ENCODE assay signal across 18 cellular contexts in genomic region chr4:122205687-122206086, GRCh38. TPM values are rescaled to one million over a fixed set of nuclear protein-coding genes. Genes with fewer than 3 reads are reported as not detected.
DNase-seq lines count a peak whose midpoint lies in the region; ATAC-seq, FAIRE-seq and TF ChIP-seq lines count a peak whose summit lies in the region.
"Had no signal": no experiment of that assay in that cellular context is flagged by ENCODE, and none has a peak within 500 bp of the region (broad histone marks: within the 10 kb centered on the region; RNA-seq: fewer than 3 reads in every experiment).

No MANE protein-coding gene starts in this region.

- intact Hi-C loops in GM12878 (cut with micrococcal nuclease; ENCODE audit: unreplicated experiment): no loop called here
- intact Hi-C loops in left ventricle myocardium superior (cut with micrococcal nuclease): no loop called here

- POLR2A ChIA-PET in GM12878 (lab: Charles Lee): no interaction called here

- no TSS peak for BruUV-seq in GM12878 (replicated peaks; lab: Mats Ljungman, UMichigan)

- TF ChIP-seq EP300 in GM12878 (IDR thresholded peaks at IDR 0.05; ENCODE audit: borderline replicate concordance in 1 of 2, control insufficient read depth in 1 of 2, low read depth in 2 of 2, low read length in 2 of 2) (no peak), neural cell (conservative IDR thresholded peaks at IDR 0.05; ENCODE audit: poor library complexity, severe bottlenecking) (no peak)

- H3K27me3 ChIP-seq in GM12878 (replicated peaks in 1 of 2; ENCODE audit: control insufficient read depth in 2 of 2, insufficient read depth in 2 of 2, low read length in 1 of 2) (no peaks in the 10 kb centered on the region), neural cell (ENCODE audit: insufficient read depth, low read depth, low read length) (no peaks in the 10 kb centered on the region), MG63 (no peaks in the 10 kb centered on the region)
- H3K27me3 ChIP-seq: transverse colon had no signal

- ATAC-seq in GM12878 (peak; percentile 43; the same call in 1 of the 3 replicates), left ventricle myocardium superior (no peak)
- ATAC-seq: esophagus mucosa; stimulated activated naive CD8-positive, alpha-beta T cell treated with anti-CD3 and anti-CD28 coated beads, Interleukin-15, Interleukin-2, amounts not matched to agents 100 U/mL and 50 U/mL, for 24 hours had no signal

- no peaks in the 10 kb centered on the region for H3K79me2 ChIP-seq in GM12878 (ENCODE audit: control insufficient read depth, insufficient read depth, low read length)
- no peaks in the 10 kb centered on the region for H3K79me2 ChIP-seq in neural cell (replicated peaks; ENCODE audit: insufficient read depth, low read length)

- H4K20me1 ChIP-seq in GM12878 (ENCODE audit: control insufficient read depth, insufficient read depth): no peaks in the 10 kb centered on the region
- no peaks in the 10 kb centered on the region for H4K20me1 ChIP-seq in neural cell (ENCODE audit: insufficient read depth)

- RAD21 ChIA-PET in GM12878 (lab: Charles Lee; ENCODE audit: unreplicated experiment): no interaction called here

- no peak for FAIRE-seq in GM12878 (lab: Jason Lieb, UNC)
- FAIRE-seq: RCC 7860 had no signal

- DNase-seq in NCI-H82 (lab: John Stamatoyannopoulos, UW) (peak; percentile 2), NCI-H82 treated with DMSO at 0.1 percent for 48 hours (lab: John Stamatoyannopoulos, UW; ENCODE audit: unreplicated experiment) (no peak), NAMALWA (ENCODE audit: low spot score) (peak; percentile 7), GM12878 (ENCODE audit: low read depth, low spot score) (no peak), left ventricle myocardium superior (no peak), MG63 (no peak)
- no peak for DNase-seq in activated CD4-positive, alpha-beta T cell treated with anti-CD3 and anti-CD28 coated beads for 4 hours
- DNase-seq: NCI-H1694; NCI-H446; occipital lobe; retina; stimulated activated naive CD8-positive, alpha-beta T cell treated with anti-CD3 and anti-CD28 coated beads, Interleukin-15, Interleukin-2, amounts not matched to agents 100 U/mL and 50 U/mL, for 24 hours; T1000; transverse colon had no signal

- no peak for TF ChIP-seq POLR2A in GM12878 (IDR thresholded peaks at IDR 0.05; ENCODE audit: low read depth, low read length)

- SMC1A ChIA-PET in GM12878 (lab: Charles Lee; ENCODE audit: uncharacterized antibody, unreplicated experiment): no interaction called here

- CTCF ChIA-PET in GM12878 (lab: Yijun Ruan, JAX): no interaction called here

- H2AFZ ChIP-seq in GM12878 (ENCODE audit: control insufficient read depth, low read depth, low read length) (no peak overlapping the region), neural cell (ENCODE audit: low read depth, low read length) (no peak overlapping the region)

- H3K9me2 ChIP-seq in neural cell (ENCODE audit: insufficient read depth, low read length): no peaks in the 10 kb centered on the region

- H3K27ac ChIP-seq in GM12878 (ENCODE audit: control insufficient read depth, insufficient read depth) (no peak overlapping the region), neural cell (ENCODE audit: low read length) (no peak overlapping the region)
- H3K27ac ChIP-seq: SK-N-MC, transverse colon had no signal

- H3K9ac ChIP-seq in GM12878 (ENCODE audit: control insufficient read depth, insufficient read depth, low read length): no peak overlapping the region
- no peak overlapping the region for H3K9ac ChIP-seq in neural cell (ENCODE audit: low read length)

- H3K4me2 ChIP-seq in GM12878 (ENCODE audit: control insufficient read depth, insufficient read depth) (no peak overlapping the region), neural cell (ENCODE audit: low read length) (no peak overlapping the region)

- in situ Hi-C loops in GM12878 (cut with MboI): no loop called here

- TF ChIP-seq CTCF in GM12878 (IDR thresholded peaks at IDR 0.05 in 2 of 3, conservative IDR thresholded peaks at IDR 0.05 in 1 of 3; ENCODE audit: control insufficient read depth in 2 of 3, extremely low read depth in 1 of 3, insufficient read depth in 1 of 3, low read depth in 3 of 3, low read length in 3 of 3): no peak; a peak in 1 of 6 replicates
- peak; percentile 24 for TF ChIP-seq CTCF in neural cell (IDR thresholded peaks at IDR 0.05; ENCODE audit: poor library complexity, severe bottlenecking)

- no peaks in the 10 kb centered on the region for H3K4me1 ChIP-seq in GM12878 (ENCODE audit: control insufficient read depth, insufficient read depth, low read length)
- H3K4me1 ChIP-seq: transverse colon had no signal

- H3K4me3 ChIP-seq in GM12878 (no peak overlapping the region), neural cell (ENCODE audit: low read length) (no peak overlapping the region), MG63 (no peak overlapping the region)
- H3K4me3 ChIP-seq: SK-N-MC, transverse colon had no signal

- no peaks in the 10 kb centered on the region for H3K9me3 ChIP-seq in GM12878 (replicated peaks; ENCODE audit: control insufficient read depth, insufficient read depth, low read length)
- no peaks in the 10 kb centered on the region for H3K9me3 ChIP-seq in neural cell (ENCODE audit: low read length)
- H3K9me3 ChIP-seq in MG63: no peaks in the 10 kb centered on the region
- H3K9me3 ChIP-seq: transverse colon had no signal

- no peaks in the 10 kb centered on the region for H3K36me3 ChIP-seq in GM12878 (ENCODE audit: control insufficient read depth in 2 of 2, insufficient read depth in 2 of 2, low read length in 1 of 2)
- H3K36me3 ChIP-seq in neural cell (ENCODE audit: insufficient read depth, low read length): peaks cover 5% of the 10 kb centered on the region
- peaks cover 7% of the 10 kb centered on the region for H3K36me3 ChIP-seq in MG63

- no peaks in the 10 kb centered on the region for H3F3A ChIP-seq in neural cell (ENCODE audit: insufficient read depth, low read length, poor library complexity, severe bottlenecking)

- WGBS in GM12878 (ENCODE audit: insufficient coverage, insufficient replicate concordance, low lambda C conversion rate, missing lambda C conversion rate): 100% methylated on average over 1 of the region's 1 CpG

- TF ChIP-seq RAD21 in GM12878 (IDR thresholded peaks at IDR 0.05; ENCODE audit: insufficient read depth, low read depth, low read length) (0 out of 2 replicates have a peak, but pooled peaks have one; percentile 10), neural cell (conservative IDR thresholded peaks at IDR 0.05) (no peak)

TF ChIP-seq in neural cell, 6 proteins besides CTCF, POLR2A, EP300 and RAD21:
- TF ChIP-seq REST (IDR thresholded peaks at IDR 0.05; ENCODE audit: borderline replicate concordance) (no peak), POLR2AphosphoS5 (IDR thresholded peaks at IDR 0.05) (no peak), EZH2 (IDR thresholded peaks at IDR 0.05; ENCODE audit: borderline replicate concordance, insufficient read depth, low read length, poor library complexity, severe bottlenecking) (no peak), SMC3 (conservative IDR thresholded peaks at IDR 0.05; ENCODE audit: poor library complexity) (no peak), MXI1 (conservative IDR thresholded peaks at IDR 0.05; ENCODE audit: poor library complexity, severe bottlenecking) (no peak), TAF1 (IDR thresholded peaks at IDR 0.05; ENCODE audit: low read depth) (no peak)

RNA-seq across cellular contexts. Expression of gene BLTP1, which starts 53.6 kb away (rescaled TPM):
- 404 and 410 TPM in 2 replicates for total RNA-seq in GM12878 (2013; cell fraction: nucleolus; rRNA removed)
- total RNA-seq in GM12878 (2014; rRNA removed) (22.4 and 26.4 TPM in 2 replicates), GM12878 (2014; rRNA removed; fragmentation: Illumina TruSeq; extraction: Trizol) (29.0 and 33.3 TPM in 2 replicates), GM12878 (2021) (17.3 and 18.8 TPM in 2 replicates), left ventricle myocardium superior (30.7 TPM)
- polyA plus RNA-seq in GM12878 (2011; ENCODE audit: low read depth): 12.7 TPM
- polyA plus RNA-seq in GM12878 (2011; rRNA removed) (38.1 and 52.1 TPM in 2 replicates), GM12878 (2014; fragmentation: Illumina TruSeq; extraction: Trizol) (20.8 and 29.3 TPM in 2 replicates), GM12878 (2014; fragmentation: Nextera tagmentation; extraction: Ambion mirVana) (1 to 10 TPM; 3.4 to 4.5 TPM), GM12878 (2014; rRNA removed) (13.7 and 13.8 TPM in 2 replicates), GM12878 (2016; fragmentation: Nextera tagmentation; extraction: Ambion mirVana) (1 to 10 TPM; 4.9 to 5.2 TPM), neural cell (111 and 126 TPM in 2 replicates)
- polyA plus RNA-seq in GM12878 (2011; cell fraction: cytosol; rRNA removed): 14.4 and 14.8 TPM in 2 replicates
- polyA plus RNA-seq in GM12878 (2011; cell fraction: nucleus; rRNA removed): 57.7 and 81.2 TPM in 2 replicates
- 14.4 and 17.0 TPM in 2 replicates for polyA plus RNA-seq in GM12878 (2012)
- polyA minus RNA-seq in GM12878 (2011; rRNA and poly(A)+ RNA removed): 114 and 144 TPM in 2 replicates
- polyA minus RNA-seq in GM12878 (2011; cell fraction: cytosol; rRNA and poly(A)+ RNA removed): 29.1 and 32.0 TPM in 2 replicates
- 171 and 193 TPM in 2 replicates for polyA minus RNA-seq in GM12878 (2011; cell fraction: nucleus; rRNA and poly(A)+ RNA removed)
- polyA minus RNA-seq in neural cell: 309 and 341 TPM in 2 replicates
- total RNA-seq in MG63 (2014; rRNA removed; shearing (Covaris generic); ENCODE audit: low replicate concordance): 8.2 and 12.9 TPM in 2 replicates

Comparison
In these comparisons a context has a peak if more than half of its experiments do, and no peak if none do; other contexts are left out.
1. DNase-seq: peak in NCI-H82 (single experiment) and NAMALWA (single experiment); none in NCI-H82 treated with DMSO at 0.1 percent for 48 hours (single experiment), GM12878 (single experiment), activated CD4-positive, alpha-beta T cell treated with anti-CD3 and anti-CD28 coated beads for 4 hours (0 of 2), left ventricle myocardium superior (single experiment) and MG63 (single experiment).